21 cellular contexts compared by ENCODE assay signal in genomic region chr13:110872768-110873638, GRCh38.
"Had no signal": no experiment of that assay in that cellular context is flagged by ENCODE, and none has a peak within 500 bp of the region (broad histone marks: within the 10 kb centered on the region; RNA-seq: fewer than 3 reads in every experiment).

No MANE protein-coding gene starts in this region.

- H3K9ac ChIP-seq: neural progenitor cell had no signal

- H3K4me3 Mint-ChIP-seq: activated CD4-positive, alpha-beta memory T cell treated with anti-CD3 and anti-CD28 coated beads, Interleukin-2, amount 10 ng/mL, durations not matched to agents 7 days and 5 days; activated CD4-positive, alpha-beta T cell treated with anti-CD3 and anti-CD28 coated beads, Interleukin-2, amount 10 ng/mL, durations not matched to agents 24 days and 14 days; activated naive CD8-positive, alpha-beta T cell treated with anti-CD3 and anti-CD28 coated beads, Interleukin-2, amount 50 U/mL, for 24 hours; activated T-helper 1 cell treated with anti-CD3 and anti-CD28 coated beads, Interleukin-12 subunit alpha, Interleukin-12 subunit beta, Interleukin-2, Interleukin-4 antibody, amounts not matched to agents 30 ng/mL and 10 ng/mL and 1 ng/mL, durations not matched to agents 14 hours and 24 hours and 36 hours; memory B cell; neural progenitor cell; stimulated activated naive CD8-positive, alpha-beta T cell treated with anti-CD3 and anti-CD28 coated beads, Interleukin-15, Interleukin-2, amounts not matched to agents 100 ng/mL and 50 ng/mL, for 24 hours had no signal

- H3K27ac ChIP-seq: epithelial cell of prostate, neural progenitor cell, suprapubic skin, transverse colon had no signal

- H3K27me3 ChIP-seq: neural progenitor cell, suprapubic skin had no signal

- H3K4me3 ChIP-seq: mucosa of descending colon, suprapubic skin, transverse colon had no signal

- H2AFZ ChIP-seq: neural progenitor cell had no signal

- H3K27ac Mint-ChIP-seq: activated CD4-positive, alpha-beta memory T cell treated with anti-CD3 and anti-CD28 coated beads, Interleukin-2, amount 10 ng/mL, durations not matched to agents 7 days and 5 days; activated CD4-positive, alpha-beta T cell treated with anti-CD3 and anti-CD28 coated beads, Interleukin-2, amount 10 ng/mL, durations not matched to agents 24 days and 14 days; activated naive CD8-positive, alpha-beta T cell treated with anti-CD3 and anti-CD28 coated beads, Interleukin-2, amount 50 U/mL, for 24 hours; activated T-helper 1 cell treated with anti-CD3 and anti-CD28 coated beads, Interleukin-12 subunit alpha, Interleukin-12 subunit beta, Interleukin-2, Interleukin-4 antibody, amounts not matched to agents 30 ng/mL and 10 ng/mL and 1 ng/mL, durations not matched to agents 14 hours and 24 hours and 36 hours; memory B cell; neural progenitor cell; progenitor cell of endocrine pancreas; stimulated activated naive CD8-positive, alpha-beta T cell treated with anti-CD3 and anti-CD28 coated beads, Interleukin-15, Interleukin-2, amounts not matched to agents 100 ng/mL and 50 ng/mL, for 24 hours had no signal

- ATAC-seq: activated CD4-positive, CD25-positive, alpha-beta regulatory T cell treated with anti-CD3 and anti-CD28 coated beads, Interleukin-2, amount 50 U/mL, for 24 hours; activated naive CD8-positive, alpha-beta T cell treated with anti-CD3 and anti-CD28 coated beads, Interleukin-2, amount 50 U/mL, for 24 hours; left cardiac atrium; mucosa of descending colon had no signal

- DNase-seq: activated CD4-positive, alpha-beta memory T cell treated with anti-CD3 and anti-CD28 coated beads, Interleukin-2, amount 10 ng/mL, durations not matched to agents 7 days and 5 days; activated CD4-positive, alpha-beta T cell treated with anti-CD3 and anti-CD28 coated beads, Interleukin-2, amount 10 ng/mL, durations not matched to agents 24 days and 14 days; activated gamma-delta T cell; activated naive CD4-positive, alpha-beta T cell treated with anti-CD3 and anti-CD28 coated beads, Interleukin-2, amount 50 U/mL, for 16 hours; activated naive CD8-positive, alpha-beta T cell treated with anti-CD3 and anti-CD28 coated beads, Interleukin-2, amount 50 U/mL, for 24 hours; cerebellar nuclear complex; cortex of kidney; hippocampal formation; left cardiac atrium; mucosa of descending colon; naive B cell; stimulated activated CD4-positive, alpha-beta T cell treated with anti-CD3 and anti-CD28 coated beads, Interleukin-4, amount 100 ng/mL, for 4 hours; transverse colon had no signal

- H3K9me3 Mint-ChIP-seq: activated CD4-positive, alpha-beta memory T cell treated with anti-CD3 and anti-CD28 coated beads, Interleukin-2, amount 10 ng/mL, durations not matched to agents 7 days and 5 days; activated CD4-positive, alpha-beta T cell treated with anti-CD3 and anti-CD28 coated beads, Interleukin-2, amount 10 ng/mL, durations not matched to agents 24 days and 14 days; activated naive CD8-positive, alpha-beta T cell treated with anti-CD3 and anti-CD28 coated beads, Interleukin-2, amount 50 U/mL, for 24 hours; activated T-helper 1 cell treated with anti-CD3 and anti-CD28 coated beads, Interleukin-12 subunit alpha, Interleukin-12 subunit beta, Interleukin-2, Interleukin-4 antibody, amounts not matched to agents 30 ng/mL and 10 ng/mL and 1 ng/mL, durations not matched to agents 14 hours and 24 hours and 36 hours; memory B cell; naive B cell; stimulated activated naive CD8-positive, alpha-beta T cell treated with anti-CD3 and anti-CD28 coated beads, Interleukin-15, Interleukin-2, amounts not matched to agents 100 ng/mL and 50 ng/mL, for 24 hours had no signal

- H3K9me3 ChIP-seq: mucosa of descending colon, suprapubic skin, transverse colon had no signal

- H3K36me3 Mint-ChIP-seq: memory B cell, naive B cell, neural progenitor cell had no signal

- H3K36me3 ChIP-seq: neural progenitor cell, suprapubic skin, transverse colon had no signal
